In genomic region chr1:41919764-41920397, GRCh38 we compare ENCODE assay signal across 8 cellular contexts. TPM values are rescaled to one million over a fixed set of nuclear protein-coding genes. Genes with fewer than 3 reads are reported as not detected.
DNase-seq lines count a peak whose midpoint lies in the region; ATAC-seq, FAIRE-seq and TF ChIP-seq lines count a peak whose summit lies in the region.

No MANE protein-coding gene starts in this region.

- H4K20me1 ChIP-seq in GM12878 (ENCODE audit: control insufficient read depth, insufficient read depth) = no peaks in the 10 kb centered on the region

- H3K4me3 Mint-ChIP-seq in memory B cell = peak overlapping the region; percentile 82

- peaks cover 23% of the 10 kb centered on the region for H3K4me1 Mint-ChIP-seq in memory B cell

- RAD21 ChIA-PET in GM12878 (lab: Charles Lee; ENCODE audit: unreplicated experiment) = interaction anchor here (0.6 to 1.7 kb wide), 10 partner anchors 8 to 115 kb away, joined by 3 to 13 read pairs (median 4); no protein-coding TSS in a partner anchor

- DNase-seq in Right ventricle myocardium inferior (ENCODE audit: missing footprints) = no peak
- no peak for DNase-seq in cardiac septum (ENCODE audit: low spot score)
- peak; percentile 48 to 96 (median 68) for DNase-seq in T-helper 2 cell
- DNase-seq in GM12878 (ENCODE audit: low read depth, low spot score) = peak; percentile 55
- DNase-seq in memory B cell (ENCODE audit: low spot score in 2 of 2) = no peak
- DNase-seq in stimulated activated CD8-positive, alpha-beta memory T cell treated with anti-CD3 and anti-CD28 coated beads, Interleukin-15, amount 100 ng/mL, for 48 hours (ENCODE audit: low read depth in 2 of 2) = peak; percentile 79 to 82
- DNase-seq in HTR-8/SVneo (ENCODE audit: insufficient read length, low spot score) = no peak

- peak overlapping the region; percentile 78 for H3K4me2 ChIP-seq in GM12878 (ENCODE audit: control insufficient read depth, insufficient read depth)

- H3K27me3 Mint-ChIP-seq in memory B cell = peaks cover 32% of the 10 kb centered on the region

- no peak for TF ChIP-seq RAD21 in Ishikawa (IDR thresholded peaks at IDR 0.05; ENCODE audit: low read depth)
- TF ChIP-seq RAD21 in GM12878 (IDR thresholded peaks at IDR 0.05; ENCODE audit: insufficient read depth, low read depth, low read length) = no peak

- no peaks in the 10 kb centered on the region for H3K36me3 ChIP-seq in GM12878 (ENCODE audit: control insufficient read depth in 2 of 2, insufficient read depth in 2 of 2, low read length in 1 of 2)

- H3K27ac ChIP-seq in GM12878 (ENCODE audit: control insufficient read depth, insufficient read depth) = peak overlapping the region; percentile 62

- H3K4me3 ChIP-seq in GM12878 = peak overlapping the region; percentile 55

- H3K9me3 ChIP-seq in GM12878 (replicated peaks; ENCODE audit: control insufficient read depth, insufficient read depth, low read length) = peaks cover 2% of the 10 kb centered on the region; the same call in 1 of the 3 replicates

- TF ChIP-seq EP300 in Ishikawa (IDR thresholded peaks at IDR 0.05; ENCODE audit: borderline replicate concordance) = no peak
- no peak for TF ChIP-seq EP300 in GM12878 (IDR thresholded peaks at IDR 0.05; ENCODE audit: borderline replicate concordance in 1 of 2, control insufficient read depth in 1 of 2, low read depth in 2 of 2, low read length in 2 of 2)

- peaks cover 7% of the 10 kb centered on the region for H3K9me3 Mint-ChIP-seq in memory B cell

- H3K27me3 ChIP-seq in GM12878 (replicated peaks in 1 of 2; ENCODE audit: control insufficient read depth in 2 of 2, insufficient read depth in 2 of 2, low read length in 1 of 2) = no peaks in the 10 kb centered on the region; a peak in 1 of 4 replicates

- H3K36me3 Mint-ChIP-seq in memory B cell = peaks cover 4% of the 10 kb centered on the region

- ATAC-seq in Right ventricle myocardium inferior (peak; percentile 79), GM12878 (peak; percentile 98), memory B cell (ENCODE audit: low read depth) (peak; percentile 65)

- peak overlapping the region; percentile 83 for H2AFZ ChIP-seq in GM12878 (ENCODE audit: control insufficient read depth, low read depth, low read length)

- no peaks in the 10 kb centered on the region; the same call in none of the 2 replicates for H3K79me2 ChIP-seq in GM12878 (ENCODE audit: control insufficient read depth, insufficient read depth, low read length)

- WGBS in GM12878 (ENCODE audit: insufficient coverage, insufficient replicate concordance, low lambda C conversion rate, missing lambda C conversion rate) = 22% methylated on average over 18 of the region's 18 CpGs

- in situ Hi-C loops in GM12878 (cut with MboI) = no loop called here

- CTCF ChIA-PET in GM12878 (lab: Yijun Ruan, JAX) = interaction anchor here (0.6 to 2.5 kb wide), 7 partner anchors 10 to 115 kb away, joined by 3 to 11 read pairs (median 3); no protein-coding TSS in a partner anchor

- SMC1A ChIA-PET in GM12878 (lab: Charles Lee; ENCODE audit: uncharacterized antibody, unreplicated experiment) = interaction anchor here (1.1 to 2.7 kb wide), 7 partner anchors 11 to 114 kb away, joined by 3 to 14 read pairs (median 6); no protein-coding TSS in a partner anchor

- no peak for TF ChIP-seq CTCF in GM12878 (IDR thresholded peaks at IDR 0.05 in 2 of 3, conservative IDR thresholded peaks at IDR 0.05 in 1 of 3; ENCODE audit: control insufficient read depth in 2 of 3, extremely low read depth in 1 of 3, insufficient read depth in 1 of 3, low read depth in 3 of 3, low read length in 3 of 3)

- TF ChIP-seq POLR2A in GM12878 (IDR thresholded peaks at IDR 0.05; ENCODE audit: low read depth, low read length) = peak; percentile 80

- no peak overlapping the region for H3K27ac Mint-ChIP-seq in memory B cell

- POLR2A ChIA-PET in GM12878 (lab: Charles Lee) = interaction anchor here (0.5 to 2.5 kb wide), 9 partner anchors 10 to 114 kb away, joined by 3 to 6 read pairs (median 3); no protein-coding TSS in a partner anchor

- peaks cover 17% of the 10 kb centered on the region for H3K4me1 ChIP-seq in GM12878 (ENCODE audit: control insufficient read depth, insufficient read depth, low read length)

- FAIRE-seq in GM12878 (lab: Jason Lieb, UNC) = peak; percentile 27
- no peak for FAIRE-seq in HTR-8/SVneo (lab: Jason Lieb, UNC)

- peak overlapping the region; percentile 35 for H3K9ac ChIP-seq in GM12878 (ENCODE audit: control insufficient read depth, insufficient read depth, low read length)

- no TSS peak for BruUV-seq in GM12878 (replicated peaks; lab: Mats Ljungman, UMichigan)

- intact Hi-C loops in Right ventricle myocardium inferior (cut with DNase I) (loop anchor here (5.0 kb wide), 4 partner anchors 43 to 117 kb away; no protein-coding TSS in a partner anchor), cardiac septum (cut with DNase I) (loop anchor here (10.0 kb wide), 1 partner anchor 105 kb away; no protein-coding TSS in a partner anchor), GM12878 (cut with micrococcal nuclease; ENCODE audit: unreplicated experiment) (loop anchor here (1.0 to 10.0 kb wide), 3 partner anchors 35 to 115 kb away; no protein-coding TSS in a partner anchor)

TF ChIP-seq in Ishikawa, 13 proteins besides CTCF, POLR2A, EP300 and RAD21:
- TF ChIP-seq ZBTB7A (IDR thresholded peaks at IDR 0.05; ENCODE audit: low read depth) = 0 out of 2 replicates have a peak, but pooled peaks have one; percentile 27
- TF ChIP-seq REST (IDR thresholded peaks at IDR 0.05; ENCODE audit: low read depth) = no peak

TF ChIP-seq in GM12878, 131 proteins besides CTCF, POLR2A, EP300 and RAD21 (continues in another document):
- TF ChIP-seq ZNF217 (IDR thresholded peaks at IDR 0.05) = no peak
- peak; percentile 71; the same call in 1 of the 2 replicates for TF ChIP-seq LARP7 (IDR thresholded peaks at IDR 0.05)
- TF ChIP-seq RB1 (IDR thresholded peaks at IDR 0.05; ENCODE audit: borderline replicate concordance) = peak; percentile 82; the same call in 1 of the 2 replicates
- TF ChIP-seq HDGF (IDR thresholded peaks at IDR 0.05) = peak; percentile 89
- TF ChIP-seq PKNOX1 (IDR thresholded peaks at IDR 0.05) = peak; percentile 92
- no peak for TF ChIP-seq IRF5 (IDR thresholded peaks at IDR 0.05; ENCODE audit: borderline replicate concordance)
- TF ChIP-seq KDM1A (IDR thresholded peaks at IDR 0.05; ENCODE audit: borderline replicate concordance) = no peak
- TF ChIP-seq MLLT1 (IDR thresholded peaks at IDR 0.05) = peak; percentile 69; the same call in 1 of the 2 replicates
- TF ChIP-seq FOXK2 (IDR thresholded peaks at IDR 0.05) = no peak; the same call in 1 of the 2 replicates
- TF ChIP-seq MEF2B (IDR thresholded peaks at IDR 0.05; ENCODE audit: partially characterized antibody, poor library complexity, severe bottlenecking) = peak; percentile 46
- TF ChIP-seq TCF12 (IDR thresholded peaks at IDR 0.05; ENCODE audit: low read depth, low read length) = no peak
- no peak for TF ChIP-seq POLR2AphosphoS2 (IDR thresholded peaks at IDR 0.05; ENCODE audit: low read depth, low read length)

RNA-seq across cellular contexts. Expression of gene HIVEP3, which starts 1.2 kb away (rescaled TPM):
- total RNA-seq in Right ventricle myocardium inferior (6.5 TPM), cardiac septum (3.7 TPM), GM12878 (2014; rRNA removed) (2.8 and 2.9 TPM in 2 replicates), GM12878 (2014; rRNA removed; fragmentation: Illumina TruSeq; extraction: Trizol) (3.4 and 3.5 TPM in 2 replicates), GM12878 (2021) (13.6 and 13.8 TPM in 2 replicates)
- total RNA-seq in GM12878 (2013; cell fraction: nucleolus; rRNA removed) = 42.5 and 46.4 TPM in 2 replicates
- 1.8 TPM for polyA plus RNA-seq in GM12878 (2011; ENCODE audit: low read depth)
- polyA plus RNA-seq in GM12878 (2011; rRNA removed) (3.5 and 4.3 TPM in 2 replicates), GM12878 (2014; fragmentation: Illumina TruSeq; extraction: Trizol) (7.4 and 8.6 TPM in 2 replicates), GM12878 (2014; fragmentation: Nextera tagmentation; extraction: Ambion mirVana) (1 to 10 TPM; 1.8 to 2.2 TPM), GM12878 (2014; rRNA removed) (6.0 and 7.7 TPM in 2 replicates), GM12878 (2016; fragmentation: Nextera tagmentation; extraction: Ambion mirVana) (1 to 10 TPM; 3.0 to 4.3 TPM)
- 5.4 and 6.8 TPM in 2 replicates for polyA plus RNA-seq in GM12878 (2011; cell fraction: cytosol; rRNA removed)
- polyA plus RNA-seq in GM12878 (2011; cell fraction: nucleus; rRNA removed) = 7.7 and 9.8 TPM in 2 replicates
- 4.9 and 5.2 TPM in 2 replicates for polyA plus RNA-seq in GM12878 (2012)
- 11.4 and 11.5 TPM in 2 replicates for polyA minus RNA-seq in GM12878 (2011; rRNA and poly(A)+ RNA removed)
- polyA minus RNA-seq in GM12878 (2011; cell fraction: cytosol; rRNA and poly(A)+ RNA removed) = 5.5 and 5.6 TPM in 2 replicates
- 6.0 and 17.6 TPM in 2 replicates for polyA minus RNA-seq in GM12878 (2011; cell fraction: nucleus; rRNA and poly(A)+ RNA removed)

Comparison
In these comparisons a context has a peak if more than half of its experiments do, and no peak if none do; other contexts are left out.
1. DNase-seq: peak in T-helper 2 cell (5 of 5), GM12878 (single experiment) and stimulated activated CD8-positive, alpha-beta memory T cell treated with anti-CD3 and anti-CD28 coated beads, Interleukin-15, amount 100 ng/mL, for 48 hours (2 of 2); none in Right ventricle myocardium inferior (single experiment), cardiac septum (single experiment), memory B cell (0 of 2) and HTR-8/SVneo (single experiment).
2. Peak in every context shown above with its lines, with median percentiles within 50 percentile points of each other: ATAC-seq.